ENCODE assay signal across 8 cellular contexts in genomic region chr17:50533720-50534148, GRCh38. TPM values are rescaled to one million over a fixed set of nuclear protein-coding genes. Genes with fewer than 3 reads are reported as not detected.
DNase-seq lines count a peak whose midpoint lies in the region; ATAC-seq and TF ChIP-seq lines count a peak whose summit lies in the region.

No MANE protein-coding gene starts in this region.

- H3K9ac ChIP-seq in SK-N-MC (ENCODE audit: insufficient read length): no peak overlapping the region
- peak overlapping the region in 1 of 3 donors; percentile 40 for H3K9ac ChIP-seq in skeletal muscle tissue (ENCODE audit: low read depth in 1 of 3, low read length in 3 of 3)

- DNase-seq in H4 (ENCODE audit: low spot score): peak; percentile 44
- no peak for DNase-seq in SK-N-MC (ENCODE audit: low read depth, low spot score)
- peak; percentile 61 to 73 for DNase-seq in heart right ventricle
- no peak for DNase-seq in hepatic stellate cell (ENCODE audit: low spot score)

- H3K27me3 ChIP-seq in heart right ventricle (peaks cover 0 to 45% (median 25%) of the 10 kb centered on the region in 7 donors), skeletal muscle tissue (ENCODE audit: control insufficient read depth in 3 of 3, insufficient read depth in 3 of 3, low read length in 3 of 3) (peaks cover 29 to 40% (median 38%) of the 10 kb centered on the region in 3 donors)

- intact Hi-C loops in heart right ventricle (cut with DNase I): loop anchor here in 2 of 10 donors (5.0 to 10.0 kb wide), 2 partner anchors 49 to 511 kb away; no protein-coding TSS in a partner anchor

- peak; percentile 60 to 88 (median 76) for ATAC-seq in heart right ventricle
- no peak for ATAC-seq in HG03565 (IDR thresholded peaks at IDR 0.05; ENCODE audit: unreplicated experiment)
- ATAC-seq in HG03108 (IDR thresholded peaks at IDR 0.05; ENCODE audit: unreplicated experiment): no peak
- no peak for ATAC-seq in GM19452 (IDR thresholded peaks at IDR 0.05; ENCODE audit: unreplicated experiment)

- 1 to 2% methylated on average over 17 of the region's 17 CpGs for WGBS in heart right ventricle, 2 donors

- H3K9me3 ChIP-seq in SK-N-MC (ENCODE audit: low read depth, low read length) (no peaks in the 10 kb centered on the region), heart right ventricle (no peaks in the 10 kb centered on the region), skeletal muscle tissue (ENCODE audit: control insufficient read depth in 3 of 3, low read length in 3 of 3) (no peaks in the 10 kb centered on the region)

- H3K4me3 ChIP-seq in SK-N-MC (peak overlapping the region; percentile 48), heart right ventricle (peak overlapping the region in 9 of 10 donors; percentile 10 to 54 (median 48)), skeletal muscle tissue (ENCODE audit: low read length in 3 of 3) (peak overlapping the region in 2 of 3 donors; percentile 35 to 40)

- no peak for TF ChIP-seq CTCF in heart right ventricle (IDR thresholded peaks at IDR 0.05)

- H3K4me1 ChIP-seq in heart right ventricle (peaks cover 3 to 33% (median 19%) of the 10 kb centered on the region in 9 donors), skeletal muscle tissue (ENCODE audit: control insufficient read depth in 3 of 3, insufficient read depth in 3 of 3, low read length in 3 of 3) (peaks cover 16 to 27% (median 17%) of the 10 kb centered on the region in 3 donors)

- H3K36me3 ChIP-seq in SK-N-MC (ENCODE audit: insufficient read depth, low read length) (no peaks in the 10 kb centered on the region), heart right ventricle (peaks cover 0 to 8% (median 0%) of the 10 kb centered on the region in 9 donors), skeletal muscle tissue (ENCODE audit: control insufficient read depth in 3 of 3, insufficient read depth in 3 of 3, low read length in 3 of 3) (no peaks in the 10 kb centered on the region)

- H3K27ac ChIP-seq in SK-N-MC (no peak overlapping the region), heart right ventricle (peak overlapping the region in 9 of 10 donors; percentile 65 to 89 (median 80)), skeletal muscle tissue (ENCODE audit: low read depth, low read length) (no peak overlapping the region)

RNA-seq across cellular contexts. Expression of gene EPN3, which starts 1.2 kb away (rescaled TPM):
- total RNA-seq in H4 (2014; rRNA removed; shearing (Covaris generic)): not detected in 2 replicates
- total RNA-seq in heart right ventricle (10 to 100 TPM in 5 of 10 donors, 1 to 10 TPM in 5; 5.2 to 21.5 (median 10.1) TPM), skeletal muscle tissue (not detected)
- polyA plus RNA-seq in heart right ventricle: 10 to 100 TPM in 1 of 2 donors, 1 to 10 TPM in 1; 3.0 to 18.9 TPM

RNA-seq across cellular contexts. Expression of gene SPATA20, which starts 13.2 kb away (rescaled TPM):
- 88.7 and 104 TPM in 2 replicates for total RNA-seq in H4 (2014; rRNA removed; shearing (Covaris generic))
- 10 to 100 TPM; 18.5 to 80.6 (median 63.3) TPM for total RNA-seq in heart right ventricle
- polyA plus RNA-seq in heart right ventricle: 10 to 100 TPM; 12.6 to 88.4 TPM
- 27.7 TPM for total RNA-seq in skeletal muscle tissue

RNA-seq across cellular contexts. Expression of gene MYCBPAP, which starts 25.5 kb away (rescaled TPM):
- total RNA-seq in H4 (2014; rRNA removed; shearing (Covaris generic)): not detected in 2 replicates
- total RNA-seq in heart right ventricle: 1 to 10 TPM in 4 of 10 donors, under 1 TPM in 6; 0.19 to 1.6 (median 0.59) TPM
- under 1 TPM; 0.17 to 0.80 TPM for polyA plus RNA-seq in heart right ventricle
- total RNA-seq in skeletal muscle tissue: under 0.01 TPM

RNA-seq across cellular contexts. Expression of gene CACNA1G, which starts 26.8 kb away (rescaled TPM):
- 0.97 and 1.7 TPM in 2 replicates for total RNA-seq in H4 (2014; rRNA removed; shearing (Covaris generic))
- under 1 TPM; 0.14 to 0.46 (median 0.27) TPM for total RNA-seq in heart right ventricle
- polyA plus RNA-seq in heart right ventricle: under 1 TPM; 0.04 to 0.22 TPM
- total RNA-seq in skeletal muscle tissue: 3.7 TPM

RNA-seq across cellular contexts. Expression of gene RSAD1, which starts 55.1 kb away (rescaled TPM):
- 18.7 and 19.3 TPM in 2 replicates for total RNA-seq in H4 (2014; rRNA removed; shearing (Covaris generic))
- total RNA-seq in heart right ventricle (10 to 100 TPM; 36.2 to 52.3 (median 45.5) TPM), skeletal muscle tissue (12.0 TPM)
- 10 to 100 TPM; 31.8 to 47.9 TPM for polyA plus RNA-seq in heart right ventricle

Comparison
In these comparisons a context has a peak if more than half of its experiments do, and no peak if none do; other contexts are left out.
1. DNase-seq: peak in H4 (single experiment) and heart right ventricle (2 of 2); none in SK-N-MC (single experiment) and hepatic stellate cell (single experiment).
2. H3K27ac ChIP-seq: peak in heart right ventricle (9 of 10); none in SK-N-MC (single experiment) and skeletal muscle tissue (single experiment).
3. ATAC-seq: peak in heart right ventricle (8 of 8); none in HG03565 (single experiment), HG03108 (single experiment) and GM19452 (single experiment).
4. Peak in every context shown above with its lines, with median percentiles within 50 percentile points of each other: H3K4me3 ChIP-seq.